In the genomic region with DNA sequence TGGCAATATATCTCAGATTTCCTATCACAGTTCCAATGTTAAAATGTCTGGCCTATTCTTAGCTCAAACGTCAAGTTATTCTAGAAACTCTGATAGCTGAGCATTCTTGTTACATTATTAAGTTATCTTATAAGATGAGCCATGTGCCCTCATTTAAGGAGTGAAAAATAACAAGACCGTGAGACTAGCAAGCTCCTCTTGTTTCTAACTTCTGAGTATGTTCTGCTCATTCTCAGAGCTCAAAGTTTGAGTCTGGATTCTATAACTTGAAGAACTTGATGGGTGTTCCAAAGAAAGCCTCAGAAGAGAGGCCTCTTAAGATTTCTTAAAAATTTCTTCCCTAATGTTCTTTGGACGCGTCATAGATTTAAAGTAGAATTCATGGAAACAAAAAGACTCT, we compare ENCODE assay signal across 19 cellular contexts.
"Had no signal": no experiment of that assay in that cellular context is flagged by ENCODE, and none has a peak within 500 bp of the region (broad histone marks: within the 10 kb centered on the region; RNA-seq: fewer than 3 reads in every experiment).

No MANE protein-coding gene starts in this region.

- H3K27ac ChIP-seq: ovary, tibial nerve, vagina had no signal

- H3K4me3 Mint-ChIP-seq: activated CD4-positive, alpha-beta memory T cell treated with anti-CD3 and anti-CD28 coated beads for 36 hours; effector memory CD8-positive, alpha-beta T cell; memory B cell; naive thymus-derived CD8-positive, alpha-beta T cell; stimulated activated naive B cell treated with anti-CD40 and anti-IgM and Interleukin-4, amounts not matched to agents 10 μg/mL and 1 μg/mL and 100 μg/mL, for 72 hours; T-helper 2 cell treated with Interferon-gamma antibody and Interleukin-4, amounts not matched to agents 5 μg/mL and 100 μg/mL, for 36 hours; WTC11 had no signal

- H3K27ac Mint-ChIP-seq: activated CD4-positive, alpha-beta memory T cell treated with anti-CD3 and anti-CD28 coated beads for 36 hours; effector memory CD8-positive, alpha-beta T cell; memory B cell; naive thymus-derived CD8-positive, alpha-beta T cell; stimulated activated naive B cell treated with anti-CD40 and anti-IgM and Interleukin-4, amounts not matched to agents 10 μg/mL and 1 μg/mL and 100 μg/mL, for 72 hours; T-helper 2 cell treated with Interferon-gamma antibody and Interleukin-4, amounts not matched to agents 5 μg/mL and 100 μg/mL, for 36 hours; WTC11 had no signal

- DNase-seq: activated CD4-positive, alpha-beta memory T cell treated with anti-CD3 and anti-CD28 coated beads for 36 hours; activated CD4-positive, alpha-beta T cell treated with anti-CD3 and anti-CD28 coated beads for 4 hours; activated naive CD4-positive, alpha-beta T cell treated with Interleukin-2 at 50 U/mL for 16 hours; aorta; cerebellar nuclear complex; dermis blood vessel endothelial cell; effector memory CD8-positive, alpha-beta T cell; head of caudate nucleus; left ventricle myocardium superior; naive thymus-derived CD8-positive, alpha-beta T cell; ovary; sigmoid colon; SK-N-SH; stimulated activated naive B cell treated with anti-CD40 and anti-IgM and Interleukin-4, amounts not matched to agents 10 μg/mL and 1 μg/mL and 100 μg/mL, for 72 hours had no signal

- H3K4me1 Mint-ChIP-seq: memory B cell; naive thymus-derived CD8-positive, alpha-beta T cell; stimulated activated naive B cell treated with anti-CD40 and anti-IgM and Interleukin-4, amounts not matched to agents 10 μg/mL and 1 μg/mL and 100 μg/mL, for 72 hours had no signal

- H3K4me3 ChIP-seq: ovary, sigmoid colon, tibial nerve, vagina had no signal

- H3K9me3 Mint-ChIP-seq: activated CD4-positive, alpha-beta memory T cell treated with anti-CD3 and anti-CD28 coated beads for 36 hours; T-helper 2 cell treated with Interferon-gamma antibody and Interleukin-4, amounts not matched to agents 5 μg/mL and 100 μg/mL, for 36 hours had no signal

- H3K27me3 ChIP-seq: ovary, sigmoid colon, tibial nerve, vagina had no signal

- H3K4me1 ChIP-seq: tibial nerve had no signal

- H3K27me3 Mint-ChIP-seq: activated CD4-positive, alpha-beta memory T cell treated with anti-CD3 and anti-CD28 coated beads for 36 hours; effector memory CD8-positive, alpha-beta T cell; memory B cell; stimulated activated naive B cell treated with anti-CD40 and anti-IgM and Interleukin-4, amounts not matched to agents 10 μg/mL and 1 μg/mL and 100 μg/mL, for 72 hours had no signal

- H3K36me3 Mint-ChIP-seq: activated CD4-positive, alpha-beta memory T cell treated with anti-CD3 and anti-CD28 coated beads for 36 hours; memory B cell; naive thymus-derived CD8-positive, alpha-beta T cell; stimulated activated naive B cell treated with anti-CD40 and anti-IgM and Interleukin-4, amounts not matched to agents 10 μg/mL and 1 μg/mL and 100 μg/mL, for 72 hours had no signal

- H3K36me3 ChIP-seq: ovary, sigmoid colon, tibial nerve, vagina had no signal

- H3K9ac ChIP-seq: SK-N-SH had no signal

- H3K4me2 ChIP-seq: SK-N-SH had no signal

- H3K9me3 ChIP-seq: ovary, sigmoid colon, SK-N-SH, tibial nerve, vagina had no signal

- ATAC-seq: effector memory CD8-positive, alpha-beta T cell; naive thymus-derived CD8-positive, alpha-beta T cell; stimulated activated naive B cell treated with anti-CD40 and anti-IgM and Interleukin-4, amounts not matched to agents 10 μg/mL and 1 μg/mL and 100 μg/mL, for 72 hours; WTC11 had no signal
